1 cellular context compared by ENCODE assay signal in the genomic region with DNA sequence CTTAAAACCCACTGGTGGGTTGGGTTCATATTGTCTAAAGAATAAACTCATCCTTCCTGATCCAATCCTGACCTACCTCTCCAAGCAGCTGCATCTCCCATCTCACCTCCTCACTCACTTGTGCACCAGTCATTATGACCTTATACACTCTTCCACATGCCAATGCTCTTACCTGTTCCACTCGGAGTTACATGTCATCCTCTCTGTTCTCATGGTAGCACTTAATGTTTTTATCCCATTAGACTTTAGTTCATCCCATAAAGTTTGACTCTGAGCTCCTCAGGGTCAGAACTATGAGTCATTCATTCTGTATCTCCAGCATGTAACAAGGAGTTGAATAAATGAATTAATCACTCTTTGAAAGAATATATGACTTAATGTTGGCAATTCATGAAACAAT.
A peak's percentile ranks its signal among the peaks of the same experiment; 100 is the strongest.
TF ChIP-seq lines count a peak whose summit lies in the region.

No MANE protein-coding gene starts in this region.

TF ChIP-seq in SK-N-SH, 30 proteins besides CTCF, POLR2A, EP300 and RAD21:
- TF ChIP-seq, protein P1, sequence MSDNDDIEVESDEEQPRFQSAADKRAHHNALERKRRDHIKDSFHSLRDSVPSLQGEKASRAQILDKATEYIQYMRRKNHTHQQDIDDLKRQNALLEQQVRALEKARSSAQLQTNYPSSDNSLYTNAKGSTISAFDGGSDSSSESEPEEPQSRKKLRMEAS (IDR thresholded peaks at IDR 0.05; ENCODE audit: low read depth) = no peak
- no peak for TF ChIP-seq FOXM1 (IDR thresholded peaks at IDR 0.05; ENCODE audit: low read depth)
- TF ChIP-seq JUND (IDR thresholded peaks at IDR 0.05) = peak; percentile 38; the same call in 1 of the 2 replicates
- TF ChIP-seq TCF12 (IDR thresholded peaks at IDR 0.05) = peak; percentile 14; the same call in 1 of the 2 replicates
- TF ChIP-seq, protein P2, sequence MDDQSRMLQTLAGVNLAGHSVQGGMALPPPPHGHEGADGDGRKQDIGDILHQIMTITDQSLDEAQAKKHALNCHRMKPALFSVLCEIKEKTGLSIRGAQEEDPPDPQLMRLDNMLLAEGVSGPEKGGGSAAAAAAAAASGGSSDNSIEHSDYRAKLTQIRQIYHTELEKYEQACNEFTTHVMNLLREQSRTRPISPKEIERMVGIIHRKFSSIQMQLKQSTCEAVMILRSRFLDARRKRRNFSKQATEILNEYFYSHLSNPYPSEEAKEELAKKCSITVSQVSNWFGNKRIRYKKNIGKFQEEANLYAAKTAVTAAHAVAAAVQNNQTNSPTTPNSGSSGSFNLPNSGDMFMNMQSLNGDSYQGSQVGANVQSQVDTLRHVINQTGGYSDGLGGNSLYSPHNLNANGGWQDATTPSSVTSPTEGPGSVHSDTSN (IDR thresholded peaks at IDR 0.05) = peak; percentile 15; the same call in 1 of the 2 replicates
- TF ChIP-seq ELF1 (IDR thresholded peaks at IDR 0.05) = no peak
- TF ChIP-seq NRF1 (IDR thresholded peaks at IDR 0.05; ENCODE audit: low read depth, low read length) = no peak
- TF ChIP-seq EZH2phosphoT487 (IDR thresholded peaks at IDR 0.05; ENCODE audit: borderline replicate concordance, low read depth) = no peak
- TF ChIP-seq TEAD4 (IDR thresholded peaks at IDR 0.05; ENCODE audit: borderline replicate concordance, insufficient read depth) = no peak
- no peak for TF ChIP-seq NFIC (IDR thresholded peaks at IDR 0.05; ENCODE audit: borderline replicate concordance)
- peak; percentile 40; the same call in 1 of the 2 replicates for TF ChIP-seq FOSL2 (IDR thresholded peaks at IDR 0.05; ENCODE audit: borderline replicate concordance, low read depth)
- TF ChIP-seq, protein P3, sequence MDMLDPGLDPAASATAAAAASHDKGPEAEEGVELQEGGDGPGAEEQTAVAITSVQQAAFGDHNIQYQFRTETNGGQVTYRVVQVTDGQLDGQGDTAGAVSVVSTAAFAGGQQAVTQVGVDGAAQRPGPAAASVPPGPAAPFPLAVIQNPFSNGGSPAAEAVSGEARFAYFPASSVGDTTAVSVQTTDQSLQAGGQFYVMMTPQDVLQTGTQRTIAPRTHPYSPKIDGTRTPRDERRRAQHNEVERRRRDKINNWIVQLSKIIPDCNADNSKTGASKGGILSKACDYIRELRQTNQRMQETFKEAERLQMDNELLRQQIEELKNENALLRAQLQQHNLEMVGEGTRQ (IDR thresholded peaks at IDR 0.05; ENCODE audit: borderline replicate concordance, low read depth, low read length) = no peak
- TF ChIP-seq CHD2 (IDR thresholded peaks at IDR 0.05; ENCODE audit: low read length, partially characterized antibody) = no peak
- no peak for TF ChIP-seq GABPA (IDR thresholded peaks at IDR 0.05; ENCODE audit: low read depth)
- TF ChIP-seq RXRA (IDR thresholded peaks at IDR 0.05; ENCODE audit: borderline replicate concordance, low read depth) = no peak
